Comparison of ENCODE assay signal across 1 cellular context in genomic region chr1:24990796-24991195, GRCh38.
TF ChIP-seq lines count a peak whose summit lies in the region.

No MANE protein-coding gene starts in this region.

TF ChIP-seq in HepG2, 621 proteins besides CTCF, POLR2A, EP300 and RAD21:
- TF ChIP-seq MIER3 (CRISPR knock-in tag; IDR thresholded peaks at IDR 0.05; ENCODE audit: borderline replicate concordance), result no peak
- TF ChIP-seq HOXA9 (CRISPR knock-in tag; IDR thresholded peaks at IDR 0.05; ENCODE audit: borderline replicate concordance), result no peak
- no peak for TF ChIP-seq KLF6 (CRISPR knock-in tag; IDR thresholded peaks at IDR 0.05)
